Comparison of ENCODE assay signal across 1 cellular context in the genomic region with DNA sequence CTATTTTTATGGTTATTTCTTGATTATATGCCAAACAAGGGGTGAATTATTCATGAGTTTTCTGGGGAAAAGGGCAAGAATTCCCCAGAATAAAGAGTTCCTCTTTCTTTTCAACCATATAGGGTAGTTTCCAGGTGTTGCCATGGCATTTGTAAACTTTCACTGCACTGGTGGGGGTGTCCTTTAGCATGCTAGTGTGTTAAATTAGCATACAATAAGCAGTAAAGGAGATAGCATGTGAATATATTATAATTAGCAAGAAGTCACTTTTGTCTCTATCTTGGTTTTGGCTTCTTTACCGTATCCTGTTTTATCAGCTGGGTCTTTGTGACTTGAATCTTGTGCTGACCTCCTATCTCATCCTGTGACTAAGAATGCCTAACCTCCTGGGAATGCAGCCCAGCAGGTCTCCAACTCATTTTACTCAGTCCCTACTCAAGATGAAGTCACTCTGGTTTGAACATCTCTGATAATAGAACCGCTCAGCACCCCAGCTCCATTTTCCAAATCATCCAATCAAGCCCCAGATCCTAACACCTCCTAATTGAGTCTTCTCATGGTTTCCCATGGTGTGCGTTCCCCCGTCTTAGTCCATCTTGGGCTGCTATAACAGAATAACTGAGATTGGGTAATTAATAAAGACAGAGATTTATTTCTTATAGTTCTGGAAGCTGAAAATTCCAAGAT.
TF ChIP-seq lines count a peak whose summit lies in the region.

No MANE protein-coding gene starts in this region.

TF ChIP-seq in K562, 482 proteins besides CTCF, POLR2A, EP300 and RAD21 (continued from another document and continues in another):
- TF ChIP-seq ZBTB34 (CRISPR knock-in tag; IDR thresholded peaks at IDR 0.05) = peak; percentile 70; the same call in 1 of the 2 replicates
- TF ChIP-seq, protein P1, sequence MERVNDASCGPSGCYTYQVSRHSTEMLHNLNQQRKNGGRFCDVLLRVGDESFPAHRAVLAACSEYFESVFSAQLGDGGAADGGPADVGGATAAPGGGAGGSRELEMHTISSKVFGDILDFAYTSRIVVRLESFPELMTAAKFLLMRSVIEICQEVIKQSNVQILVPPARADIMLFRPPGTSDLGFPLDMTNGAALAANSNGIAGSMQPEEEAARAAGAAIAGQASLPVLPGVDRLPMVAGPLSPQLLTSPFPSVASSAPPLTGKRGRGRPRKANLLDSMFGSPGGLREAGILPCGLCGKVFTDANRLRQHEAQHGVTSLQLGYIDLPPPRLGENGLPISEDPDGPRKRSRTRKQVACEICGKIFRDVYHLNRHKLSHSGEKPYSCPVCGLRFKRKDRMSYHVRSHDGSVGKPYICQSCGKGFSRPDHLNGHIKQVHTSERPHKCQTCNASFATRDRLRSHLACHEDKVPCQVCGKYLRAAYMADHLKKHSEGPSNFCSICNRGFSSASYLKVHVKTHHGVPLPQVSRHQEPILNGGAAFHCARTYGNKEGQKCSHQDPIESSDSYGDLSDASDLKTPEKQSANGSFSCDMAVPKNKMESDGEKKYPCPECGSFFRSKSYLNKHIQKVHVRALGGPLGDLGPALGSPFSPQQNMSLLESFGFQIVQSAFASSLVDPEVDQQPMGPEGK (CRISPR knock-in tag; IDR thresholded peaks at IDR 0.05; ENCODE audit: borderline replicate concordance) = no peak
- TF ChIP-seq FOXJ2 (tag; IDR thresholded peaks at IDR 0.05) = 0 out of 2 replicates have a peak, but pooled peaks have one; percentile 46
- no peak for TF ChIP-seq ZNF274 (IDR thresholded peaks at IDR 0.05; ENCODE audit: borderline replicate concordance, low read depth, low read length)
- 0 out of 2 replicates have a peak, but pooled peaks have one; percentile 64 for TF ChIP-seq TSHZ1 (CRISPR knock-in tag; IDR thresholded peaks at IDR 0.05)
- TF ChIP-seq, protein P2, sequence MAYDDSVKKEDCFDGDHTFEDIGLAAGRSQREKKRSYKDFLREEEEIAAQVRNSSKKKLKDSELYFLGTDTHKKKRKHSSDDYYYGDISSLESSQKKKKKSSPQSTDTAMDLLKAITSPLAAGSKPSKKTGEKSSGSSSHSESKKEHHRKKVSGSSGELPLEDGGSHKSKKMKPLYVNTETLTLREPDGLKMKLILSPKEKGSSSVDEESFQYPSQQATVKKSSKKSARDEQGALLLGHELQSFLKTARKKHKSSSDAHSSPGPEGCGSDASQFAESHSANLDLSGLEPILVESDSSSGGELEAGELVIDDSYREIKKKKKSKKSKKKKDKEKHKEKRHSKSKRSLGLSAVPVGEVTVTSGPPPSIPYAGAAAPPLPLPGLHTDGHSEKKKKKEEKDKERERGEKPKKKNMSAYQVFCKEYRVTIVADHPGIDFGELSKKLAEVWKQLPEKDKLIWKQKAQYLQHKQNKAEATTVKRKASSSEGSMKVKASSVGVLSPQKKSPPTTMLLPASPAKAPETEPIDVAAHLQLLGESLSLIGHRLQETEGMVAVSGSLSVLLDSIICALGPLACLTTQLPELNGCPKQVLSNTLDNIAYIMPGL (CRISPR knock-in tag; IDR thresholded peaks at IDR 0.05) = no peak
- TF ChIP-seq SMAD3 (CRISPR knock-in tag; conservative IDR thresholded peaks at IDR 0.05) = peak; percentile 75; the same call in 1 of the 2 replicates
- TF ChIP-seq, protein P3, sequence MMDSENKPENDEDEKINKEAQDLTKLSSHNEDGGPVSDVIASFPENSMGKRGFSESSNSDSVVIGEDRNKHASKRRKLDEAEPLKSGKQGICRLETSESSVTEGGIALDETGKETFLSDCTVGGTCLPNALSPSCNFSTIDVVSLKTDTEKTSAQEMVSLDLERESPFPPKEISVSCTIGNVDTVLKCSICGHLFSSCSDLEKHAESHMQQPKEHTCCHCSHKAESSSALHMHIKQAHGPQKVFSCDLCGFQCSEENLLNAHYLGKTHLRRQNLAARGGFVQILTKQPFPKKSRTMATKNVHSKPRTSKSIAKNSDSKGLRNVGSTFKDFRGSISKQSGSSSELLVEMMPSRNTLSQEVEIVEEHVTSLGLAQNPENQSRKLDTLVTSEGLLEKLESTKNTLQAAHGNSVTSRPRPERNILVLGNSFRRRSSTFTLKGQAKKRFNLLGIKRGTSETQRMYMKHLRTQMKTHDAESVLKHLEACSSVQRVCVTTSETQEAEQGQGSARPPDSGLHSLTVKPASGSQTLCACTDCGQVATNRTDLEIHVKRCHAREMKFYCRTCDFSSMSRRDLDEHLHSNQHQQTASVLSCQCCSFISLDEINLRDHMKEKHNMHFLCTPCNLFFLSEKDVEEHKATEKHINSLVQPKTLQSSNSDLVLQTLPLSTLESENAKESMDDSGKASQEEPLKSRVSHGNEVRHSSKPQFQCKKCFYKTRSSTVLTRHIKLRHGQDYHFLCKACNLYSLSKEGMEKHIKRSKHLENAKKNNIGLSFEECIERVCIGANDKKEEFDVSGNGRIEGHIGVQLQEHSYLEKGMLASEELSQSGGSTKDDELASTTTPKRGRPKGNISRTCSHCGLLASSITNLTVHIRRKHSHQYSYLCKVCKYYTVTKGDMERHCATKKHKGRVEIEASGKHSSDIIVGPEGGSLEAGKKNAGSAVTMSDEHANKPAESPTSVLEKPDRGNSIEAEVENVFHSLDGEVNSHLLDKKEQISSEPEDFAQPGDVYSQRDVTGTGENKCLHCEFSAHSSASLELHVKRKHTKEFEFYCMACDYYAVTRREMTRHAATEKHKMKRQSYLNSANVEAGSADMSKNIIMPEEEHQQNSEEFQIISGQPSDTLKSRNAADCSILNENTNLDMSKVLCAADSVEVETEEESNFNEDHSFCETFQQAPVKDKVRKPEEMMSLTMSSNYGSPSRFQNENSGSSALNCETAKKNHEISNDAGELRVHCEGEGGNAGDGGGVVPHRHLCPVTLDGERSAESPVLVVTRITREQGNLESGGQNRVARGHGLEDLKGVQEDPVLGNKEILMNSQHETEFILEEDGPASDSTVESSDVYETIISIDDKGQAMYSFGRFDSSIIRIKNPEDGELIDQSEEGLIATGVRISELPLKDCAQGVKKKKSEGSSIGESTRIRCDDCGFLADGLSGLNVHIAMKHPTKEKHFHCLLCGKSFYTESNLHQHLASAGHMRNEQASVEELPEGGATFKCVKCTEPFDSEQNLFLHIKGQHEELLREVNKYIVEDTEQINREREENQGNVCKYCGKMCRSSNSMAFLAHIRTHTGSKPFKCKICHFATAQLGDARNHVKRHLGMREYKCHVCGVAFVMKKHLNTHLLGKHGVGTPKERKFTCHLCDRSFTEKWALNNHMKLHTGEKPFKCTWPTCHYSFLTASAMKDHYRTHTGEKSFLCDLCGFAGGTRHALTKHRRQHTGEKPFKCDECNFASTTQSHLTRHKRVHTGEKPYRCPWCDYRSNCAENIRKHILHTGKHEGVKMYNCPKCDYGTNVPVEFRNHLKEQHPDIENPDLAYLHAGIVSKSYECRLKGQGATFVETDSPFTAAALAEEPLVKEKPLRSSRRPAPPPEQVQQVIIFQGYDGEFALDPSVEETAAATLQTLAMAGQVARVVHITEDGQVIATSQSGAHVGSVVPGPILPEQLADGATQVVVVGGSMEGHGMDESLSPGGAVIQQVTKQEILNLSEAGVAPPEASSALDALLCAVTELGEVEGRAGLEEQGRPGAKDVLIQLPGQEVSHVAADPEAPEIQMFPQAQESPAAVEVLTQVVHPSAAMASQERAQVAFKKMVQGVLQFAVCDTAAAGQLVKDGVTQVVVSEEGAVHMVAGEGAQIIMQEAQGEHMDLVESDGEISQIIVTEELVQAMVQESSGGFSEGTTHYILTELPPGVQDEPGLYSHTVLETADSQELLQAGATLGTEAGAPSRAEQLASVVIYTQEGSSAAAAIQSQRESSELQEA (IDR thresholded peaks at IDR 0.05; ENCODE audit: low read depth) = no peak
- peak in 1 of 2 experiments; percentile 64; a peak in 2 of 4 replicates for TF ChIP-seq HDAC1 (IDR thresholded peaks at IDR 0.05)
- peak; percentile 83; the same call in 1 of the 2 replicates for TF ChIP-seq ZNF175 (CRISPR knock-in tag; IDR thresholded peaks at IDR 0.05; ENCODE audit: low read depth)
- no peak for TF ChIP-seq TBP (optimal IDR thresholded peaks at IDR 0.05; ENCODE audit: low read depth, low read length)
- TF ChIP-seq NELFE (IDR thresholded peaks at IDR 0.05; ENCODE audit: insufficient read depth, insufficient read length) = no peak
- TF ChIP-seq TCFL5 (CRISPR knock-in tag; conservative IDR thresholded peaks at IDR 0.05) = 0 out of 2 replicates have a peak, but pooled peaks have one; percentile 30
- peak in 1 of 2 experiments; percentile 70; a peak in 1 of 4 replicates for TF ChIP-seq SRF (CRISPR knock-in tag; IDR thresholded peaks at IDR 0.05)
- peak; percentile 83 for TF ChIP-seq MEF2D (tag; conservative IDR thresholded peaks at IDR 0.05; ENCODE audit: low read depth)
- 0 out of 2 replicates have a peak, but pooled peaks have one; percentile 61 for TF ChIP-seq HDAC8 (tag; IDR thresholded peaks at IDR 0.05)
- TF ChIP-seq KLF13 (tag; IDR thresholded peaks at IDR 0.05; ENCODE audit: borderline replicate concordance, low read depth) = peak; percentile 50; the same call in 1 of the 2 replicates
- TF ChIP-seq ZNF584 (CRISPR knock-in tag; IDR thresholded peaks at IDR 0.05; ENCODE audit: low read depth) = peak; percentile 73
- peak; percentile 86 for TF ChIP-seq SMAD4 (CRISPR knock-in tag; conservative IDR thresholded peaks at IDR 0.05)
- peak; percentile 71; the same call in 1 of the 2 replicates for TF ChIP-seq ERF (CRISPR knock-in tag; IDR thresholded peaks at IDR 0.05)
- peak; percentile 94 for TF ChIP-seq ZNF311 (CRISPR knock-in tag; IDR thresholded peaks at IDR 0.05)
- TF ChIP-seq SMARCE1 (IDR thresholded peaks at IDR 0.05) = peak; percentile 65; the same call in 1 of the 2 replicates
- peak; percentile 73; the same call in 1 of the 2 replicates for TF ChIP-seq ZNF583 (CRISPR knock-in tag; IDR thresholded peaks at IDR 0.05)
- TF ChIP-seq CHD2 (IDR thresholded peaks at IDR 0.05; ENCODE audit: low read depth, low read length) = no peak
- no peak; the same call in 1 of the 2 replicates for TF ChIP-seq ILK (tag; IDR thresholded peaks at IDR 0.05; ENCODE audit: borderline replicate concordance, low read depth)
- TF ChIP-seq ID3 (CRISPR knock-in tag; IDR thresholded peaks at IDR 0.05) = no peak
- peak; percentile 91 for TF ChIP-seq ID3 (tag; IDR thresholded peaks at IDR 0.05)
- TF ChIP-seq HMBOX1 (IDR thresholded peaks at IDR 0.05) = peak; percentile 88
- no peak for TF ChIP-seq ZNF507 (tag; conservative IDR thresholded peaks at IDR 0.05)
- peak; percentile 80 for TF ChIP-seq MECOM (CRISPR knock-in tag; IDR thresholded peaks at IDR 0.05)
